Comparison of ENCODE assay signal across 24 cellular contexts in genomic region chr19:44803442-44804428, GRCh38. TPM values are rescaled to one million over a fixed set of nuclear protein-coding genes. Genes with fewer than 3 reads are reported as not detected.
DNase-seq lines count a peak whose midpoint lies in the region; TF ChIP-seq lines count a peak whose summit lies in the region.
"Had no signal": no experiment of that assay in that cellular context is flagged by ENCODE, and none has a peak within 500 bp of the region (broad histone marks: within the 10 kb centered on the region; RNA-seq: fewer than 3 reads in every experiment).

No MANE protein-coding gene starts in this region.

- no peaks in the 10 kb centered on the region for H3K27me3 ChIP-seq in Caco-2 (replicated peaks; ENCODE audit: control insufficient read depth, insufficient read depth, low read length)
- no peaks in the 10 kb centered on the region for H3K27me3 ChIP-seq in hepatocyte
- H3K27me3 ChIP-seq: cardiac muscle cell, gastrocnemius medialis had no signal

- H3K36me3 Mint-ChIP-seq in Caco-2 (ENCODE audit: insufficient read depth, unreplicated experiment) = peaks cover 38% of the 10 kb centered on the region

- H2AFZ ChIP-seq in hepatocyte = no peak overlapping the region

- H3K4me1 ChIP-seq in Caco-2 (peaks cover 24% of the 10 kb centered on the region), hepatocyte (ENCODE audit: insufficient read depth) (peaks cover 15% of the 10 kb centered on the region)

- no peaks in the 10 kb centered on the region for H4K20me1 ChIP-seq in hepatocyte (ENCODE audit: insufficient read depth, poor library complexity, severe bottlenecking)

- peaks cover 35% of the 10 kb centered on the region for H3K4me1 Mint-ChIP-seq in Caco-2 (ENCODE audit: low read depth, unreplicated experiment)

- TF ChIP-seq CTCF in Caco-2 (IDR thresholded peaks at IDR 0.05; ENCODE audit: insufficient read depth in 1 of 2, low read depth in 1 of 2, low read length in 1 of 2, severe bottlenecking in 1 of 2, unreplicated experiment in 1 of 2) (no peak), hepatocyte (IDR thresholded peaks at IDR 0.05; ENCODE audit: poor library complexity) (no peak)

- DNase-seq in DMS79 treated with DMSO at 0.1 percent for 48 hours (lab: John Stamatoyannopoulos, UW) = peak; percentile 16
- DNase-seq in DMS79 (lab: John Stamatoyannopoulos, UW) = no peak
- no peak for DNase-seq in Caco-2
- DNase-seq in NCI-H748 (lab: John Stamatoyannopoulos, UW; ENCODE audit: unreplicated experiment) = peak; percentile 70
- DNase-seq in hepatocyte (ENCODE audit: low spot score) = peak; percentile 2
- no peak for DNase-seq in hepatic stellate cell (ENCODE audit: low spot score)
- DNase-seq in activated CD8-positive, alpha-beta memory T cell treated with anti-CD3 and anti-CD28 coated beads for 24 hours = no peak
- no peak for DNase-seq in effector CD8-positive, alpha-beta T cell (lab: John Stamatoyannopoulos, UW)
- DNase-seq: activated CD4-positive, alpha-beta T cell treated with anti-CD3 and anti-CD28 coated beads for 4 hours; activated effector memory CD4-positive, alpha-beta T cell treated with anti-CD3 and anti-CD28 coated beads, Interleukin-2, amount 50 U/mL, for 16 hours; C1 segment of cervical spinal cord; dorsolateral prefrontal cortex; gastrocnemius medialis; left lung; mucosa of descending colon; NCI-H1092; NCI-H2227 treated with DMSO at 0.1 percent for 48 hours; OCI-M1 had no signal

- 94% methylated on average over 13 of the region's 13 CpGs for WGBS in hepatocyte (ENCODE audit: low lambda C conversion rate, missing lambda C conversion rate)

- H3K9me3 Mint-ChIP-seq in Caco-2 (ENCODE audit: unreplicated experiment) = peaks cover 10% of the 10 kb centered on the region

- H3K9me2 ChIP-seq in hepatocyte (replicated peaks; ENCODE audit: insufficient read depth) = no peaks in the 10 kb centered on the region

- no peak overlapping the region for H3K4me2 ChIP-seq in hepatocyte
- H3K4me2 ChIP-seq: A549 had no signal

- H3K4me3 ChIP-seq in Caco-2 (ENCODE audit: low read depth, low read length) (no peak overlapping the region), hepatocyte (no peak overlapping the region)
- H3K4me3 ChIP-seq: A549, cardiac muscle cell, dorsolateral prefrontal cortex, gastrocnemius medialis, left lung, mucosa of descending colon, thoracic aorta had no signal

- POLR2A ChIA-PET in Caco-2 (lab: Charles Lee) = interaction anchor here (0.7 kb wide), 1 partner anchor 38 kb away, joined by 6 read pairs; no protein-coding TSS in a partner anchor

- no peak overlapping the region for H3K27ac Mint-ChIP-seq in Caco-2 (ENCODE audit: unreplicated experiment)
- H3K27ac Mint-ChIP-seq: IgD-negative memory B cell had no signal

- H3K36me3 ChIP-seq in Caco-2 (ENCODE audit: control insufficient read depth, insufficient read depth, low read length) (peaks cover 5% of the 10 kb centered on the region), hepatocyte (replicated peaks; ENCODE audit: insufficient read depth, low read depth) (no peaks in the 10 kb centered on the region)
- H3K36me3 ChIP-seq: cardiac muscle cell, gastrocnemius medialis, left lung, thoracic aorta had no signal

- BruUV-seq in Caco-2 (replicated peaks; lab: Mats Ljungman, UMichigan) = TSS peak; percentile 20

- CTCF ChIA-PET in Caco-2 (lab: Charles Lee) = interaction anchor here (0.7 to 1.1 kb wide), 2 partner anchors 42 to 80 kb away, joined by 3 read pairs; partner anchors contain the start of gene NECTIN2

- H3K4me3 Mint-ChIP-seq in Caco-2 (ENCODE audit: unreplicated experiment) = no peak overlapping the region

- intact Hi-C loops in Caco-2 (cut with micrococcal nuclease; ENCODE audit: unreplicated experiment) = no loop called here

- no peaks in the 10 kb centered on the region for H3K79me2 ChIP-seq in hepatocyte

- H3K9me3 ChIP-seq in Caco-2 (no peaks in the 10 kb centered on the region), hepatocyte (ENCODE audit: low read depth) (no peaks in the 10 kb centered on the region)
- H3K9me3 ChIP-seq: gastrocnemius medialis, left lung, mucosa of descending colon, thoracic aorta had no signal

- H3K27me3 Mint-ChIP-seq in Caco-2 (ENCODE audit: insufficient read depth, unreplicated experiment) = no peaks in the 10 kb centered on the region

- H3K27ac ChIP-seq in hepatocyte = no peak overlapping the region
- H3K27ac ChIP-seq: A549, cardiac muscle cell, dorsolateral prefrontal cortex, gastrocnemius medialis, left lung, thoracic aorta had no signal

RNA-seq across cellular contexts. Expression of gene BCAM, which starts 5.2 kb away (rescaled TPM):
- total RNA-seq in Caco-2 (2022) (230 and 244 TPM in 2 replicates), hepatocyte (53.3 and 77.1 TPM in 2 replicates)
- 34.7 and 41.8 TPM in 2 replicates for polyA plus RNA-seq in hepatocyte
- polyA plus RNA-seq: IgD-negative memory B cell had no signal

RNA-seq across cellular contexts. Expression of gene CBLC, which starts 26.0 kb away (rescaled TPM):
- total RNA-seq in Caco-2 (2022) (42.3 and 43.6 TPM in 2 replicates), hepatocyte (26.2 and 28.3 TPM in 2 replicates)
- 38.1 and 39.7 TPM in 2 replicates for polyA plus RNA-seq in hepatocyte
- total RNA-seq: cardiac muscle cell, Daoy, SK-MEL-5 had no signal
- polyA plus RNA-seq: A549, IgD-negative memory B cell had no signal

RNA-seq across cellular contexts. Expression of gene NECTIN2, which starts 42.4 kb away (rescaled TPM):
- total RNA-seq in Caco-2 (2022) = 257 and 258 TPM in 2 replicates
- 174 and 193 TPM in 2 replicates for total RNA-seq in hepatocyte
- polyA plus RNA-seq in hepatocyte = 300 and 307 TPM in 2 replicates
- polyA plus RNA-seq: IgD-negative memory B cell had no signal

RNA-seq across cellular contexts. Expression of gene BCL3, which starts 55.2 kb away (rescaled TPM):
- 15.5 and 21.3 TPM in 2 replicates for total RNA-seq in Caco-2 (2022)
- 4.3 and 6.3 TPM in 2 replicates for total RNA-seq in hepatocyte
- polyA plus RNA-seq in hepatocyte = 45.7 and 51.4 TPM in 2 replicates

Comparison
In these comparisons a context has a peak if more than half of its experiments do, and no peak if none do; other contexts are left out.
1. DNase-seq: peak in DMS79 treated with DMSO at 0.1 percent for 48 hours (single experiment), NCI-H748 (single experiment) and hepatocyte (single experiment); none in DMS79 (single experiment), Caco-2 (0 of 2), hepatic stellate cell (single experiment), activated CD8-positive, alpha-beta memory T cell treated with anti-CD3 and anti-CD28 coated beads for 24 hours (single experiment) and effector CD8-positive, alpha-beta T cell (single experiment).